9 cellular contexts compared by ENCODE assay signal in the genomic region with DNA sequence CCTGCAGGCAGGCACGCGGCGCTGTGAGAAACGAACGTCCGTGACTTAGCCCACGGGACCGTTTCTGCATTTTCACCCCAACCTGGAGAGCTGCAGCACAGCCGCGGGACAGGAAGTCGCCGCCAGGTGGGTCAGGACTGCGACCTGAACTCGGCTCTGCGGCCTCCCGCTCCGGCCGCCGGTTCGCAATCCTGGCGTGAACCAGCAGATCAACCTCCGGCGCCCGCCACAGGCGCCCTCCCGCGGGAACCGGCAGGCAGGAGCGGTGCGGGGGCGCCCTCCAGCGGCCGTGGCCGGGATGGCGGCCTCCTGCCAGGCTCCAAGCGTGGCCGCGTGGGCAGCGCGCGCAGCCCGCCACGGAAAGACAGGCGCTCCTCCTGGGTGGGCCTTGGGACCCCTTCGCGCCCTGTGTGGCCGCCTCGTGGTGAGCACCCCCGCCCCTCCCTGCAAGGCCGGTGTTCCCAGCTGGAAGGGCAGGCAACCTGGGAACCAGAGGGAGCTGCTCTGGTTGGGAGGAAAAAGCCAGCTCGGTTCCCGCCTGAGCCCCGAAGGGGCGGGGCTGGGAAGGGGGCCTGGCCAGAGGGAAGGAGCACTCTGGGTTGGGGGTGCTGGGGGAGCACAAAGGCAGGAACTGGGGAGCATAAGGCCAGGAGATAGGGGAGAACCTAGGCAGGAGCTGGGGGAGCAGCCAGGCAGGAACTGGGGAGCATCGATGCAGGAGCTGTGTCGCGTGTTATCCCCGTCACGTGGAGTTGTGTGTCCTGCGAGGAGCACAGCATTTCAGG. TPM values are rescaled to one million over a fixed set of nuclear protein-coding genes. Genes with fewer than 3 reads are reported as not detected.
DNase-seq lines count a peak whose midpoint lies in the region; ATAC-seq, FAIRE-seq and TF ChIP-seq lines count a peak whose summit lies in the region.
"Had no signal": no experiment of that assay in that cellular context is flagged by ENCODE, and none has a peak within 500 bp of the region (broad histone marks: within the 10 kb centered on the region; RNA-seq: fewer than 3 reads in every experiment).

No MANE protein-coding gene starts in this region.

- H3K14ac ChIP-seq in neuronal stem cell (ENCODE audit: low read length): peak overlapping the region; percentile 95

- H2BK12ac ChIP-seq in neuronal stem cell (ENCODE audit: low read length): peak overlapping the region; percentile 93

- peak overlapping the region; percentile 97 for H3K18ac ChIP-seq in neuronal stem cell (ENCODE audit: low read length)

- TF ChIP-seq CTCF in LNCAP (IDR thresholded peaks at IDR 0.05): peak; percentile 97

- peak; percentile 50 for TF ChIP-seq POLR2A in Raji (IDR thresholded peaks at IDR 0.05; ENCODE audit: insufficient read depth, low read depth, low read length)

- H3K27me3 ChIP-seq in neuronal stem cell (ENCODE audit: control insufficient read depth in 3 of 3, insufficient read depth in 3 of 3, low read depth in 1 of 3, low read length in 3 of 3): peaks cover 0 to 28% (median 0%) of the 10 kb centered on the region in 3 experiments

- H2BK15ac ChIP-seq in neuronal stem cell (ENCODE audit: low read length): peak overlapping the region; percentile 97

- no CpG with 5 or more reads among the region's 60 CpGs for WGBS in neuronal stem cell (ENCODE audit: extremely low coverage in 2 of 2, insufficient read length in 2 of 2, insufficient replicate concordance in 1 of 2), 2 donors

- H2AFZ ChIP-seq in neuronal stem cell (ENCODE audit: low read length): peak overlapping the region; percentile 100

- H3K4me2 ChIP-seq in neuronal stem cell (ENCODE audit: insufficient read depth, low read length, poor library complexity, severe bottlenecking): peak overlapping the region; percentile 84

- H4K8ac ChIP-seq in neuronal stem cell (ENCODE audit: low read depth, low read length): no peak overlapping the region

- FAIRE-seq in frontal cortex (lab: Jason Lieb, UNC): no peak
- FAIRE-seq: endometrium had no signal

- peak overlapping the region; percentile 15 for H3K23ac ChIP-seq in neuronal stem cell (ENCODE audit: low read depth, low read length, poor library complexity)

- no peak overlapping the region for H2BK120ac ChIP-seq in neuronal stem cell (ENCODE audit: low read depth, low read length)

- DNase-seq in COR-L47 (lab: John Stamatoyannopoulos, UW) (peak; percentile 89), activated gamma-delta T cell (lab: John Stamatoyannopoulos, UW) (peak; percentile 70), frontal cortex (ENCODE audit: low spot score in 2 of 2) (peak; percentile 88 to 90), neuronal stem cell (ENCODE audit: low spot score) (peak; percentile 83), stromal cell of bone marrow (ENCODE audit: low read depth) (peak; percentile 49)

- peak overlapping the region; percentile 46 to 68 for H3K4me3 ChIP-seq in neuronal stem cell (ENCODE audit: low read length in 2 of 2)

- H4K91ac ChIP-seq in neuronal stem cell (ENCODE audit: low read depth, low read length, poor library complexity): peak overlapping the region; percentile 6

- no peaks in the 10 kb centered on the region for H3K9me3 ChIP-seq in neuronal stem cell (replicated peaks in 1 of 2; ENCODE audit: control insufficient read depth in 2 of 2, insufficient read depth in 1 of 2, low read depth in 1 of 2, low read length in 2 of 2)

- no peak overlapping the region for H3K27ac ChIP-seq in neuronal stem cell (replicated peaks; ENCODE audit: low read length)

- H3K79me1 ChIP-seq in neuronal stem cell (ENCODE audit: low read depth, low read length): no peaks in the 10 kb centered on the region

- peak overlapping the region; percentile 91 for H3K9ac ChIP-seq in neuronal stem cell (ENCODE audit: low read depth, low read length, poor library complexity)

- H2BK5ac ChIP-seq in neuronal stem cell (ENCODE audit: low read length): peak overlapping the region; percentile 26

- H2AK5ac ChIP-seq in neuronal stem cell (ENCODE audit: low read depth, low read length): peak overlapping the region; percentile 88

- H3K4me1 ChIP-seq in neuronal stem cell (ENCODE audit: control insufficient read depth in 2 of 2, insufficient read depth in 1 of 2, low read depth in 1 of 2, low read length in 2 of 2): peaks cover 23 to 65% of the 10 kb centered on the region in 2 donors

- H3K4ac ChIP-seq in neuronal stem cell (ENCODE audit: low read length): peak overlapping the region; percentile 79

- no peaks in the 10 kb centered on the region for H3K36me3 ChIP-seq in neuronal stem cell (replicated peaks in 1 of 2; ENCODE audit: control insufficient read depth in 2 of 2, insufficient read depth in 2 of 2, low read length in 2 of 2)

- ATAC-seq in GM21529 (IDR thresholded peaks at IDR 0.05; ENCODE audit: unreplicated experiment): peak; percentile 54

RNA-seq across cellular contexts. Expression of gene ACTG1, which starts 28.2 kb away (rescaled TPM):
- 5,358 TPM for total RNA-seq in frontal cortex
- polyA plus RNA-seq in neuronal stem cell (2013, experiment 1 of 2): 5,937 TPM
- 5,622 TPM for polyA plus RNA-seq in neuronal stem cell (2013, experiment 2 of 2)

RNA-seq across cellular contexts. Expression of gene FSCN2, which starts 43.8 kb away (rescaled TPM):
- 4.9 TPM for total RNA-seq in frontal cortex
- polyA plus RNA-seq in neuronal stem cell (2013, experiment 1 of 2): 0.20 TPM
- 0.25 TPM for polyA plus RNA-seq in neuronal stem cell (2013, experiment 2 of 2)
